ENCODE assay signal across 7 cellular contexts in the genomic region with DNA sequence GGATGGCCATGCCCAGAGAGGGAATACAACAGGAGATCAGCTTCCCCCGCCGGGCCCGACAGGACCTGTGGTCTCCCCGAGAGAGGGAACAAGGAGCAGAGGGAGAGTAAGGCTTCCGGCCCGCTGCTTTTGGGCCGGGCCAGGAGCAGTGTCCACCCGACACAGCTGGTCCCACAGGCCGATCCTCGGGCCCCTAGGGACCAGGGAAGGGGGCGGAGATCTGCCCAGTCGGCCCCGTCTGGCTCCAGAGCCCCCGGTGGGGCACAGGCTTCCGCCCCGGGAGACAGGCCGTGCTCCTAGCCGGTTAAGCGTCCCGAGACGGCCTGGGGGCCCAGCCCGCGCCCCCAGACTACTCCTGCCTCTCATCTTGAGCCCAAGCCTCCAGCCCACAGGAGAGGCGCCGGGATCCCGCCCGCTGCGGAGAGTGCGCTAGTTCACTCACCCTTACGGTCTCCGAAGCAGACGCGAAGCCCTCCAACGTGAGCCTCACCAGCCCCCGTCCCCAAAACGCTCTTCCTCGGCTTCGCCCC. TPM values are rescaled to one million over a fixed set of nuclear protein-coding genes. Genes with fewer than 3 reads are reported as not detected.
DNase-seq lines count a peak whose midpoint lies in the region; ATAC-seq and TF ChIP-seq lines count a peak whose summit lies in the region.

A gene (minus strand): TSS at position 526 of the 530 bp plus-strand sequence. CDS start 6,635 bp downstream, outside the sequence.

- H3K4me3 ChIP-seq in epithelial cell of esophagus (ENCODE audit: low read length) (peak within 1 kb of the TSS; percentile 84), muscle layer of duodenum (ENCODE audit: low read depth in 1 of 2, low read length in 2 of 2) (peak within 1 kb of the TSS; percentile 96 to 97), uterus (peak within 1 kb of the TSS; percentile 96 to 98)

- intact Hi-C loops in uterus (cut with DNase I; ENCODE audit: low total_unique reads): no loop called here

- in situ Hi-C loops in GM13976 (cut with MboI; ENCODE audit: low sequenced_read_pairs, unreplicated experiment): no loop called here

- H3K27me3 ChIP-seq in muscle layer of duodenum (ENCODE audit: low read depth, low read length) (no peaks in the 10 kb centered on the region), uterus (no peaks in the 10 kb centered on the region)

- peaks cover 7% of the 10 kb centered on the region for H3K36me3 Mint-ChIP-seq in T-cell

- ATAC-seq in GM18867 (IDR thresholded peaks at IDR 0.05; ENCODE audit: unreplicated experiment) (peak; percentile 12), HG02938 (IDR thresholded peaks at IDR 0.05; ENCODE audit: unreplicated experiment) (peak; percentile 5), T-cell (replicated peaks in 1 of 4) (peak in 3 of 4 experiments; percentile 36 to 39 (median 39))

- no peak for TF ChIP-seq POLR2A in uterus (IDR thresholded peaks at IDR 0.05)

- POLR2A ChIA-PET in T-cell (lab: Charles Lee): interaction anchor here (0.5 to 0.6 kb wide), 3 partner anchors 67 to 264 kb away, joined by 3 to 4 read pairs (median 3); no protein-coding TSS in a partner anchor

- peaks cover 14 to 29% of the 10 kb centered on the region in 2 donors for H3K4me1 ChIP-seq in muscle layer of duodenum (ENCODE audit: control insufficient read depth in 1 of 2, insufficient read depth in 2 of 2, low read length in 2 of 2)
- H3K4me1 ChIP-seq in uterus: peaks cover 0 to 13% of the 10 kb centered on the region in 2 donors

- H3K27ac Mint-ChIP-seq in T-cell: peak within 1 kb of the TSS; percentile 80 to 85

- no peaks in the 10 kb centered on the region for H3K9me3 Mint-ChIP-seq in T-cell

- CTCF ChIA-PET in T-cell (lab: Charles Lee): interaction anchor here (0.7 to 1.3 kb wide), 2 partner anchors 29 to 93 kb away, joined by 3 to 5 read pairs; no protein-coding TSS in a partner anchor

- peaks cover 45 to 60% (median 57%) of the 10 kb centered on the region in 3 donors for H3K4me1 Mint-ChIP-seq in T-cell

- peaks cover 0 to 21% of the 10 kb centered on the region in 2 donors for H3K36me3 ChIP-seq in muscle layer of duodenum (ENCODE audit: control insufficient read depth in 1 of 2, insufficient read depth in 2 of 2, low read length in 2 of 2)
- no peaks in the 10 kb centered on the region for H3K36me3 ChIP-seq in uterus

- peak within 1 kb of the TSS; percentile 90 to 97 (median 90) for H3K4me3 Mint-ChIP-seq in T-cell

- H3K9me3 ChIP-seq in muscle layer of duodenum (ENCODE audit: control insufficient read depth in 1 of 2, low read length in 2 of 2) (no peaks in the 10 kb centered on the region), uterus (no peaks in the 10 kb centered on the region)

- no peaks in the 10 kb centered on the region for H3K27me3 Mint-ChIP-seq in T-cell

- peak within 1 kb of the TSS; percentile 91 for H3K27ac ChIP-seq in muscle layer of duodenum (ENCODE audit: low read length)
- H3K27ac ChIP-seq in uterus: peak within 1 kb of the TSS; percentile 95 to 98

- peak in 8 of 34 experiments; percentile 1 to 55 (median 12) for DNase-seq in T-cell
- no peak for DNase-seq in epithelial cell of esophagus (ENCODE audit: low read depth)
- DNase-seq in uterus: no peak
- no peak for DNase-seq in GM13976 (ENCODE audit: low spot score)

- TF ChIP-seq CTCF in epithelial cell of esophagus (IDR thresholded peaks at IDR 0.05; ENCODE audit: insufficient read depth, low read depth, low read length, missing control alignments) (no peak), uterus (IDR thresholded peaks at IDR 0.05) (no peak), GM13976 (IDR thresholded peaks at IDR 0.05; ENCODE audit: borderline replicate concordance, control extremely low read depth, extremely low read depth, insufficient read depth, missing control alignments) (no peak)

RNA-seq across cellular contexts. Expression of the gene that starts here (rescaled TPM):
- total RNA-seq in T-cell: 10 to 100 TPM; 30.8 to 44.0 (median 35.2) TPM
- 100 to 1,000 TPM in 2 of 4 donors, 10 to 100 TPM in 2; 44.8 to 141 (median 107) TPM for total RNA-seq in uterus
